10 cellular contexts compared by ENCODE assay signal in genomic region chr1:108704501-108704900, GRCh38. TPM values are rescaled to one million over a fixed set of nuclear protein-coding genes. Genes with fewer than 3 reads are reported as not detected.
DNase-seq lines count a peak whose midpoint lies in the region; ATAC-seq and TF ChIP-seq lines count a peak whose summit lies in the region.
"Had no signal": no experiment of that assay in that cellular context is flagged by ENCODE, and none has a peak within 500 bp of the region (broad histone marks: within the 10 kb centered on the region; RNA-seq: fewer than 3 reads in every experiment).

No MANE protein-coding gene starts in this region.

- H3K9me3 Mint-ChIP-seq in activated CD4-positive, alpha-beta memory T cell treated with anti-CD3 and anti-CD28 coated beads for 36 hours: no peaks in the 10 kb centered on the region
- H3K9me3 Mint-ChIP-seq in glutamatergic neuron (ENCODE audit: unreplicated experiment): peaks cover 3% of the 10 kb centered on the region
- H3K9me3 Mint-ChIP-seq: mesothelial cell of epicardium had no signal

- no peak for ATAC-seq in HG03159 (IDR thresholded peaks at IDR 0.05; ENCODE audit: unreplicated experiment)

- TF ChIP-seq CTCF in glutamatergic neuron (IDR thresholded peaks at IDR 0.05; ENCODE audit: partially characterized antibody, unreplicated experiment): no peak

- POLR2A ChIA-PET in activated CD4-positive, alpha-beta memory T cell treated with anti-CD3 and anti-CD28 coated beads for 36 hours (lab: Charles Lee): interaction anchor here (0.6 to 1.7 kb wide), 4 partner anchors 9 to 44 kb away, joined by 3 to 17 read pairs (median 4); partner anchors contain the start of genes HENMT1 and PRPF38B

- no peaks in the 10 kb centered on the region for H3K27me3 Mint-ChIP-seq in activated CD4-positive, alpha-beta memory T cell treated with anti-CD3 and anti-CD28 coated beads for 36 hours
- no peaks in the 10 kb centered on the region for H3K27me3 Mint-ChIP-seq in glutamatergic neuron (ENCODE audit: unreplicated experiment)

- H3K4me3 Mint-ChIP-seq in activated CD4-positive, alpha-beta memory T cell treated with anti-CD3 and anti-CD28 coated beads for 36 hours: no peak overlapping the region
- H3K4me3 Mint-ChIP-seq in glutamatergic neuron (ENCODE audit: unreplicated experiment): no peak overlapping the region
- H3K4me3 Mint-ChIP-seq: mesothelial cell of epicardium had no signal

- peak overlapping the region; percentile 92 for H3K27ac Mint-ChIP-seq in activated CD4-positive, alpha-beta memory T cell treated with anti-CD3 and anti-CD28 coated beads for 36 hours
- H3K27ac Mint-ChIP-seq in glutamatergic neuron (ENCODE audit: unreplicated experiment): no peak overlapping the region
- H3K27ac Mint-ChIP-seq: mesothelial cell of epicardium had no signal

- intact Hi-C loops in activated CD4-positive, alpha-beta memory T cell treated with anti-CD3 and anti-CD28 coated beads for 36 hours (cut with micrococcal nuclease): loop anchor here (1.0 to 2.0 kb wide), 3 partner anchors 42 to 200 kb away; partner anchors contain the start of gene STXBP3

- DNase-seq in A172 (ENCODE audit: low spot score) (peak; percentile 58), ELR (ENCODE audit: low read depth) (peak; percentile 82), fibroblast of peridontal ligament (ENCODE audit: extremely low read depth) (peak; percentile 83), glutamatergic neuron (no peak), anterior cingulate cortex (lab: John Stamatoyannopoulos, UW) (no peak), RPMI8226 (no peak)
- DNase-seq in activated CD4-positive, alpha-beta memory T cell treated with anti-CD3 and anti-CD28 coated beads for 36 hours: no peak
- DNase-seq: activated CD8-positive, alpha-beta memory T cell treated with anti-CD3 and anti-CD28 coated beads, Interleukin-2, amount 50 U/mL, for 4 hours had no signal

- H3K4me1 Mint-ChIP-seq in activated CD4-positive, alpha-beta memory T cell treated with anti-CD3 and anti-CD28 coated beads for 36 hours (ENCODE audit: low read depth): peaks cover 57% of the 10 kb centered on the region
- no peaks in the 10 kb centered on the region for H3K4me1 Mint-ChIP-seq in glutamatergic neuron (ENCODE audit: low read depth, unreplicated experiment)
- H3K4me1 Mint-ChIP-seq: mesothelial cell of epicardium had no signal

- peaks cover 23% of the 10 kb centered on the region for H3K36me3 Mint-ChIP-seq in activated CD4-positive, alpha-beta memory T cell treated with anti-CD3 and anti-CD28 coated beads for 36 hours
- H3K36me3 Mint-ChIP-seq in glutamatergic neuron (ENCODE audit: unreplicated experiment): no peaks in the 10 kb centered on the region

- CTCF ChIA-PET in activated CD4-positive, alpha-beta memory T cell treated with anti-CD3 and anti-CD28 coated beads for 36 hours (lab: Charles Lee): interaction anchor here (0.7 to 3.7 kb wide), 4 partner anchors 9 to 145 kb away, joined by 3 to 13 read pairs (median 4); partner anchors contain the start of genes EEIG2 and PRPF38B

RNA-seq across cellular contexts. Expression of gene FNDC7, which starts 8.2 kb away (rescaled TPM):
- not detected in 2 replicates for total RNA-seq in A172 (2014; rRNA removed; shearing (Covaris generic))
- total RNA-seq in activated CD4-positive, alpha-beta memory T cell treated with anti-CD3 and anti-CD28 coated beads for 36 hours: not detected
- not detected for total RNA-seq in glutamatergic neuron (ENCODE audit: unreplicated experiment)

RNA-seq across cellular contexts. Expression of gene PRPF38B, which starts 12.4 kb away (rescaled TPM):
- total RNA-seq in A172 (2014; rRNA removed; shearing (Covaris generic)): 13.7 and 15.2 TPM in 2 replicates
- total RNA-seq in activated CD4-positive, alpha-beta memory T cell treated with anti-CD3 and anti-CD28 coated beads for 36 hours: 10 to 100 TPM; 57.0 to 63.5 TPM
- total RNA-seq in glutamatergic neuron (ENCODE audit: unreplicated experiment): 52.2 TPM

RNA-seq across cellular contexts. Expression of gene STXBP3, which starts 42.0 kb away (rescaled TPM):
- 54.5 and 63.2 TPM in 2 replicates for total RNA-seq in A172 (2014; rRNA removed; shearing (Covaris generic))
- 10 to 100 TPM; 40.8 to 46.8 TPM for total RNA-seq in activated CD4-positive, alpha-beta memory T cell treated with anti-CD3 and anti-CD28 coated beads for 36 hours
- total RNA-seq in glutamatergic neuron (ENCODE audit: unreplicated experiment): 19.5 TPM

RNA-seq across cellular contexts. Expression of gene HENMT1, which starts 43.6 kb away (rescaled TPM):
- total RNA-seq in A172 (2014; rRNA removed; shearing (Covaris generic)): not detected in 2 replicates
- total RNA-seq in activated CD4-positive, alpha-beta memory T cell treated with anti-CD3 and anti-CD28 coated beads for 36 hours: 10 to 100 TPM; 25.6 to 25.8 TPM
- 15.9 TPM for total RNA-seq in glutamatergic neuron (ENCODE audit: unreplicated experiment)

Comparison
In these comparisons a context has a peak if more than half of its experiments do, and no peak if none do; other contexts are left out.
1. DNase-seq: peak in A172 (single experiment), ELR (single experiment) and fibroblast of peridontal ligament (single experiment); none in activated CD4-positive, alpha-beta memory T cell treated with anti-CD3 and anti-CD28 coated beads for 36 hours (single experiment), glutamatergic neuron (single experiment), anterior cingulate cortex (0 of 58) and RPMI8226 (single experiment).